19 cellular contexts compared by ENCODE assay signal in the genomic region with DNA sequence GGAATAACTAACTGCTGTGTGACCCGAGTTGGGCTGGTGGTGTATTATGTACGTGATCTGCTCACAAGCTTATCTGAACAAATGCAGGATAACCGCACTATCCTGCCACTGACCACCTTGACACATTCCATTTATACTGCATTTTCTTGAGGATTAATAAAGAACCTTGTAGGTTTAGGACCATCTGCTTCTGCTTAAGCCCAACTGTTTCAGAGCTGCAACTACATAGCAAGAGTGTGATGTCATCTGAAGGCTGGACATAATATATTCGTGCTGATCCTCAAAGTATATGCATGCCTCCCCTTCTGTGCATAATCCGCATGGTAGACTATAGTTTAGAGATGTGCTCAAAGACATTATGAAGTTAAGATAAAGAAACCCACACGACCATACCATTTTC.
A peak's percentile ranks its signal among the peaks of the same experiment; 100 is the strongest.
DNase-seq lines count a peak whose midpoint lies in the region; ATAC-seq and TF ChIP-seq lines count a peak whose summit lies in the region.
"Had no signal": no experiment of that assay in that cellular context is flagged by ENCODE, and none has a peak within 500 bp of the region (broad histone marks: within the 10 kb centered on the region; RNA-seq: fewer than 3 reads in every experiment).

No MANE protein-coding gene starts in this region.

- no peak for TF ChIP-seq RAD21 in SK-N-SH (IDR thresholded peaks at IDR 0.05; ENCODE audit: low read length)

- H3K4me1 ChIP-seq in SK-N-SH (ENCODE audit: control insufficient read depth in 1 of 2, insufficient read depth in 2 of 2, low read depth in 1 of 2, low read length in 1 of 2): peaks cover 0 to 2% of the 10 kb centered on the region in 2 experiments; a peak in 2 of 4 replicates
- H3K4me1 ChIP-seq in smooth muscle cell (ENCODE audit: low read depth): peaks cover 18% of the 10 kb centered on the region
- H3K4me1 ChIP-seq: right lobe of liver had no signal

- no peak for TF ChIP-seq CTCF in SK-N-SH (IDR thresholded peaks at IDR 0.05)
- TF ChIP-seq CTCF in fibroblast of mammary gland (conservative IDR thresholded peaks at IDR 0.05; ENCODE audit: control insufficient read depth, insufficient read depth, low read depth, low read length): no peak
- no peak for TF ChIP-seq CTCF in smooth muscle cell (IDR thresholded peaks at IDR 0.05; ENCODE audit: borderline replicate concordance, insufficient read depth, poor library complexity, severe bottlenecking)
- TF ChIP-seq CTCF in GM10266 (IDR thresholded peaks at IDR 0.05; ENCODE audit: control insufficient read depth, insufficient read depth, low read depth, missing control alignments): no peak

- H3K9ac ChIP-seq in SK-N-SH (no peak overlapping the region), smooth muscle cell (ENCODE audit: low read depth) (no peak overlapping the region)

- CTCF ChIA-PET in SK-N-SH (lab: Yijun Ruan, JAX): no interaction called here

- ATAC-seq in GM21526 (IDR thresholded peaks at IDR 0.05; ENCODE audit: low FRiP score, unreplicated experiment): no peak
- no peak for ATAC-seq in GM18511 (IDR thresholded peaks at IDR 0.05; ENCODE audit: unreplicated experiment)
- ATAC-seq: GM23338, right lobe of liver had no signal

- H3K79me2 ChIP-seq in SK-N-SH (ENCODE audit: insufficient read depth) (no peaks in the 10 kb centered on the region), smooth muscle cell (ENCODE audit: low read depth) (no peaks in the 10 kb centered on the region)
- H3K79me2 ChIP-seq: hepatocyte had no signal

- H3K9me3 ChIP-seq in SK-N-SH: no peaks in the 10 kb centered on the region
- no peaks in the 10 kb centered on the region for H3K9me3 ChIP-seq in smooth muscle cell (replicated peaks; ENCODE audit: low read depth)
- H3K9me3 ChIP-seq: right lobe of liver had no signal

- no peaks in the 10 kb centered on the region for H3K27me3 ChIP-seq in SK-N-SH (ENCODE audit: insufficient read depth)
- H3K27me3 ChIP-seq in smooth muscle cell (ENCODE audit: low read depth): no peaks in the 10 kb centered on the region
- H3K27me3 ChIP-seq: hepatocyte, right lobe of liver had no signal

- no peak overlapping the region for H3K4me2 ChIP-seq in SK-N-SH
- peak overlapping the region; percentile 43 for H3K4me2 ChIP-seq in smooth muscle cell
- H3K4me2 ChIP-seq: GM23338, hepatocyte had no signal

- H3K27ac ChIP-seq in SK-N-SH (ENCODE audit: low read depth in 2 of 2, low read length in 1 of 2) (peak overlapping the region; percentile 43 to 45; a peak in 3 of 4 replicates), smooth muscle cell (ENCODE audit: low read depth) (peak overlapping the region; percentile 35)
- H3K27ac ChIP-seq: hepatocyte, right lobe of liver had no signal

- TF ChIP-seq EP300 in SK-N-SH (IDR thresholded peaks at IDR 0.05; ENCODE audit: borderline replicate concordance in 1 of 2, low read depth in 1 of 2, low read length in 1 of 2): peak in 1 of 2 experiments; percentile 89; a peak in 2 of 4 replicates

- H3K4me3 ChIP-seq in SK-N-SH (ENCODE audit: low read depth in 2 of 2, low read length in 1 of 2): no peak overlapping the region
- no peak overlapping the region for H3K4me3 ChIP-seq in fibroblast of mammary gland (ENCODE audit: control insufficient read depth, low read depth, low read length)
- H3K4me3 ChIP-seq in smooth muscle cell: no peak overlapping the region
- H3K4me3 ChIP-seq: GM23338, hepatocyte, right lobe of liver had no signal

- DNase-seq in GM03348 (ENCODE audit: low spot score) (peak; percentile 56), SK-N-SH (no peak), fibroblast of mammary gland (ENCODE audit: low read depth) (peak; percentile 80), smooth muscle cell (lab: John Stamatoyannopoulos, UW; ENCODE audit: unreplicated experiment) (no peak), GM10266 (ENCODE audit: extremely low spot score) (no peak)
- DNase-seq: activated CD8-positive, alpha-beta memory T cell treated with anti-CD3 and anti-CD28 coated beads, Interleukin-2, amount 50 U/mL, for 4 hours; activated naive CD8-positive, alpha-beta T cell treated with anti-CD3 and anti-CD28 coated beads, Interleukin-2, amount 10 ng/mL, durations not matched to agents 7 days and 5 days; cortex of kidney; DMS79; foreskin melanocyte; NCI-H1417 treated with DMSO at 0.1 percent for 48 hours; NCI-H2107; NCI-H510A treated with DMSO at 0.1 percent for 48 hours; posterior cingulate gyrus; right lobe of liver had no signal

- H2AFZ ChIP-seq in SK-N-SH (ENCODE audit: low read depth) (no peak overlapping the region), smooth muscle cell (ENCODE audit: low read depth) (no peak overlapping the region)
- H2AFZ ChIP-seq: GM23338, hepatocyte had no signal

- 54% methylated on average over 6 of the region's 6 CpGs for WGBS in SK-N-SH (ENCODE audit: low lambda C conversion rate)
- 42% methylated on average over 6 of the region's 6 CpGs for WGBS in smooth muscle cell (ENCODE audit: low lambda C conversion rate)

- H4K20me1 ChIP-seq in SK-N-SH (ENCODE audit: insufficient read depth) (no peaks in the 10 kb centered on the region), smooth muscle cell (ENCODE audit: low read depth) (no peaks in the 10 kb centered on the region)

- no peaks in the 10 kb centered on the region for H3K9me2 ChIP-seq in SK-N-SH

- POLR2A ChIA-PET in SK-N-SH (lab: Yijun Ruan, JAX): no interaction called here

- H3F3A ChIP-seq in SK-N-SH (replicated peaks; ENCODE audit: insufficient read depth): peaks cover 9% of the 10 kb centered on the region
- no peaks in the 10 kb centered on the region for H3F3A ChIP-seq in smooth muscle cell (ENCODE audit: low read depth)

- peaks cover 0 to 26% of the 10 kb centered on the region in 2 experiments for H3K36me3 ChIP-seq in SK-N-SH (replicated peaks in 1 of 2; ENCODE audit: control insufficient read depth in 1 of 2, insufficient read depth in 2 of 2, low read length in 1 of 2)
- H3K36me3 ChIP-seq in smooth muscle cell (ENCODE audit: low read depth): no peaks in the 10 kb centered on the region
- H3K36me3 ChIP-seq: right lobe of liver had no signal

TF ChIP-seq in SK-N-SH, 30 proteins besides CTCF, POLR2A, EP300 and RAD21 (continues in another document):
- TF ChIP-seq ELF1 (IDR thresholded peaks at IDR 0.05): no peak
- TF ChIP-seq CHD2 (IDR thresholded peaks at IDR 0.05; ENCODE audit: low read length, partially characterized antibody): no peak
- TF ChIP-seq TCF12 (IDR thresholded peaks at IDR 0.05): peak; percentile 98
- TF ChIP-seq SMC3 (IDR thresholded peaks at IDR 0.05; ENCODE audit: low read depth, low read length): no peak
- TF ChIP-seq POLR2AphosphoS5 (IDR thresholded peaks at IDR 0.05; ENCODE audit: low read depth, low read length): peak; percentile 42; the same call in 1 of the 2 replicates
- no peak for TF ChIP-seq FOXJ3 (CRISPR knock-in tag; IDR thresholded peaks at IDR 0.05)
- no peak for TF ChIP-seq FOXM1 (IDR thresholded peaks at IDR 0.05; ENCODE audit: low read depth)
- TF ChIP-seq FOSL2 (IDR thresholded peaks at IDR 0.05; ENCODE audit: borderline replicate concordance, low read depth): peak; percentile 68; the same call in 1 of the 2 replicates
- TF ChIP-seq, protein P1, sequence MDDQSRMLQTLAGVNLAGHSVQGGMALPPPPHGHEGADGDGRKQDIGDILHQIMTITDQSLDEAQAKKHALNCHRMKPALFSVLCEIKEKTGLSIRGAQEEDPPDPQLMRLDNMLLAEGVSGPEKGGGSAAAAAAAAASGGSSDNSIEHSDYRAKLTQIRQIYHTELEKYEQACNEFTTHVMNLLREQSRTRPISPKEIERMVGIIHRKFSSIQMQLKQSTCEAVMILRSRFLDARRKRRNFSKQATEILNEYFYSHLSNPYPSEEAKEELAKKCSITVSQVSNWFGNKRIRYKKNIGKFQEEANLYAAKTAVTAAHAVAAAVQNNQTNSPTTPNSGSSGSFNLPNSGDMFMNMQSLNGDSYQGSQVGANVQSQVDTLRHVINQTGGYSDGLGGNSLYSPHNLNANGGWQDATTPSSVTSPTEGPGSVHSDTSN (IDR thresholded peaks at IDR 0.05): peak; percentile 65
- peak; percentile 16; the same call in 1 of the 2 replicates for TF ChIP-seq NFIC (IDR thresholded peaks at IDR 0.05; ENCODE audit: borderline replicate concordance)
- TF ChIP-seq, protein P2, sequence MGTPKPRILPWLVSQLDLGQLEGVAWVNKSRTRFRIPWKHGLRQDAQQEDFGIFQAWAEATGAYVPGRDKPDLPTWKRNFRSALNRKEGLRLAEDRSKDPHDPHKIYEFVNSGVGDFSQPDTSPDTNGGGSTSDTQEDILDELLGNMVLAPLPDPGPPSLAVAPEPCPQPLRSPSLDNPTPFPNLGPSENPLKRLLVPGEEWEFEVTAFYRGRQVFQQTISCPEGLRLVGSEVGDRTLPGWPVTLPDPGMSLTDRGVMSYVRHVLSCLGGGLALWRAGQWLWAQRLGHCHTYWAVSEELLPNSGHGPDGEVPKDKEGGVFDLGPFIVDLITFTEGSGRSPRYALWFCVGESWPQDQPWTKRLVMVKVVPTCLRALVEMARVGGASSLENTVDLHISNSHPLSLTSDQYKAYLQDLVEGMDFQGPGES (IDR thresholded peaks at IDR 0.05; ENCODE audit: low read depth, low read length): no peak
- TF ChIP-seq, protein P3, sequence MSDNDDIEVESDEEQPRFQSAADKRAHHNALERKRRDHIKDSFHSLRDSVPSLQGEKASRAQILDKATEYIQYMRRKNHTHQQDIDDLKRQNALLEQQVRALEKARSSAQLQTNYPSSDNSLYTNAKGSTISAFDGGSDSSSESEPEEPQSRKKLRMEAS (IDR thresholded peaks at IDR 0.05; ENCODE audit: low read depth): peak; percentile 52; the same call in 1 of the 2 replicates
- TF ChIP-seq, protein P4, sequence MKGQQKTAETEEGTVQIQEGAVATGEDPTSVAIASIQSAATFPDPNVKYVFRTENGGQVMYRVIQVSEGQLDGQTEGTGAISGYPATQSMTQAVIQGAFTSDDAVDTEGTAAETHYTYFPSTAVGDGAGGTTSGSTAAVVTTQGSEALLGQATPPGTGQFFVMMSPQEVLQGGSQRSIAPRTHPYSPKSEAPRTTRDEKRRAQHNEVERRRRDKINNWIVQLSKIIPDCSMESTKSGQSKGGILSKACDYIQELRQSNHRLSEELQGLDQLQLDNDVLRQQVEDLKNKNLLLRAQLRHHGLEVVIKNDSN (IDR thresholded peaks at IDR 0.05; ENCODE audit: borderline replicate concordance, low read depth): no peak

Comparison
In these comparisons a context has a peak if more than half of its experiments do, and no peak if none do; other contexts are left out.
1. DNase-seq: peak in GM03348 (single experiment) and fibroblast of mammary gland (single experiment); none in SK-N-SH (single experiment), smooth muscle cell (single experiment) and GM10266 (single experiment).